Comparison of ENCODE assay signal across 9 cellular contexts in the genomic region with DNA sequence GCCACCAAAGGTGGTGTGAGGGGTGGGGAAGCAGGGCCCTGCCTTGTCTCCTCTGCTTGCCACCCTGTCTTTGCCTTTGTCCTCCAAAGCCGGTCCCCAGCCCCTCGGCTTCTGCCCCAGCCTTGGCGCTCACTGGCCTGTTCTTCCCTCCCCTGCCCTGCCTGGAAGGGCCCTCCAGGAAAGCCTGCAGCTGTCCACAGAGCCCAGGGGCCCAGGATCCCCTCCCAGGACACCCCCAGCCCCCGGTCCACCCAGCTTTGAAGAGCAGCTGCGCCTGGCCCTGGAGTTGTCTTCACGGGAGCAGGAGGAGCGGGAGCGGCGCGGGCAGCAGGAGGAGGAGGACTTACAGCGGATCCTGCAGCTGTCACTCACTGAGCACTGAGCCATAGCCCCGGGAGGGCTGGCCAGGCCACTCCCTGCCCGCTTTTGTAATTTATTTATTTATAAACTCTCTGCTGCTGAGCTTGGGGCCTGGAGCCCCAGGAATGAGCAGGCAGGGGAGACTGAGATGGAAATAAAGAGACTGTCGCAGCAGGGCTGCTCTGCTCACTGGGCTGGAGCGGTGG. TPM values are rescaled to one million over a fixed set of nuclear protein-coding genes. Genes with fewer than 3 reads are reported as not detected.
DNase-seq lines count a peak whose midpoint lies in the region; ATAC-seq and TF ChIP-seq lines count a peak whose summit lies in the region.
"Had no signal": no experiment of that assay in that cellular context is flagged by ENCODE, and none has a peak within 500 bp of the region (broad histone marks: within the 10 kb centered on the region; RNA-seq: fewer than 3 reads in every experiment).

No MANE protein-coding gene starts in this region.

- 49 to 51% methylated on average over 15 of the region's 15 CpGs for WGBS in lung, 2 donors

- TF ChIP-seq CTCF in coronary artery (IDR thresholded peaks at IDR 0.05) (no peak), lung (IDR thresholded peaks at IDR 0.05; ENCODE audit: control extremely low read depth, extremely low read depth) (no peak), GM13977 (IDR thresholded peaks at IDR 0.05; ENCODE audit: extremely low read depth, insufficient read depth, missing control alignments) (no peak)

- H3K27ac ChIP-seq in coronary artery (peak overlapping the region in 1 of 2 donors; percentile 90), lung (ENCODE audit: low read depth in 1 of 2, low read length in 1 of 2) (peak overlapping the region; percentile 14 to 91)
- H3K27ac ChIP-seq: SK-N-MC had no signal

- H3K36me3 ChIP-seq in lung (ENCODE audit: control insufficient read depth in 2 of 2, insufficient read depth in 2 of 2, low read length in 2 of 2): peaks cover 0 to 29% of the 10 kb centered on the region in 2 donors

- DNase-seq in NCI-H2196 (lab: John Stamatoyannopoulos, UW; ENCODE audit: unreplicated experiment): peak; percentile 43
- no peak for DNase-seq in NCI-H2196 treated with DMSO at 0.1 percent for 48 hours (lab: John Stamatoyannopoulos, UW; ENCODE audit: unreplicated experiment)
- peak; percentile 72 for DNase-seq in NCI-H526 treated with DMSO at 0.1 percent for 48 hours (lab: John Stamatoyannopoulos, UW)
- DNase-seq in coronary artery (ENCODE audit: low spot score): no peak
- no peak for DNase-seq in lung (ENCODE audit: low spot score)
- no peak for DNase-seq in GM13977 (ENCODE audit: low spot score)
- no peak for DNase-seq in SW 1271 (lab: John Stamatoyannopoulos, UW)
- no peak for DNase-seq in dermis blood vessel endothelial cell

- no peaks in the 10 kb centered on the region for H3K27me3 ChIP-seq in lung (ENCODE audit: control insufficient read depth, insufficient read depth)

- in situ Hi-C loops in GM13977 (cut with MboI; ENCODE audit: low pct_unique_long_range_greater_than_20kb, low sequenced_read_pairs, unreplicated experiment): no loop called here

- no peak for ATAC-seq in lung (ENCODE audit: insufficient read depth, low FRiP score)

- H3K4me3 ChIP-seq in coronary artery (peak overlapping the region; percentile 100), lung (no peak overlapping the region)
- H3K4me3 ChIP-seq: SK-N-MC had no signal

- H3K4me1 ChIP-seq in lung (ENCODE audit: control insufficient read depth in 2 of 2, insufficient read depth in 2 of 2, low read length in 2 of 2): peaks cover 0 to 14% of the 10 kb centered on the region in 2 donors

- H3K9me3 ChIP-seq in lung (ENCODE audit: control insufficient read depth in 2 of 2, insufficient read depth in 1 of 2, low read length in 1 of 2): no peaks in the 10 kb centered on the region

RNA-seq across cellular contexts. Expression of gene SSH3, which starts 1.3 kb away (rescaled TPM):
- total RNA-seq in lung (10 to 100 TPM; 31.4 to 42.7 TPM), dermis blood vessel endothelial cell (15.6 and 19.7 TPM in 2 replicates)
- polyA plus RNA-seq in lung: 10 to 100 TPM; 19.0 to 23.0 TPM

RNA-seq across cellular contexts. Expression of gene ANKRD13D, which starts 12.9 kb away (rescaled TPM):
- total RNA-seq in lung (10 to 100 TPM; 35.9 to 86.2 TPM), dermis blood vessel endothelial cell (29.1 and 32.3 TPM in 2 replicates)
- 10 to 100 TPM; 55.8 to 65.3 TPM for polyA plus RNA-seq in lung

RNA-seq across cellular contexts. Expression of gene GRK2, which starts 35.8 kb away (rescaled TPM):
- total RNA-seq in lung (10 to 100 TPM; 37.1 to 99.8 TPM), dermis blood vessel endothelial cell (40.0 and 56.8 TPM in 2 replicates)
- 100 to 1,000 TPM in 1 of 2 donors, 10 to 100 TPM in 1; 95.2 to 130 TPM for polyA plus RNA-seq in lung

RNA-seq across cellular contexts. Expression of gene POLD4, which starts 51.3 kb away (rescaled TPM):
- total RNA-seq in lung: 10 to 100 TPM; 27.4 to 99.6 TPM
- polyA plus RNA-seq in lung: 100 to 1,000 TPM; 103 to 183 TPM
- total RNA-seq in dermis blood vessel endothelial cell: 41.8 and 54.1 TPM in 2 replicates

Comparison
In these comparisons a context has a peak if more than half of its experiments do, and no peak if none do; other contexts are left out.
1. DNase-seq: peak in NCI-H2196 (single experiment) and NCI-H526 treated with DMSO at 0.1 percent for 48 hours (single experiment); none in NCI-H2196 treated with DMSO at 0.1 percent for 48 hours (single experiment), coronary artery (single experiment), lung (single experiment), GM13977 (single experiment), SW 1271 (0 of 2) and dermis blood vessel endothelial cell (single experiment).